Comparison of ENCODE assay signal across 10 cellular contexts in the genomic region with DNA sequence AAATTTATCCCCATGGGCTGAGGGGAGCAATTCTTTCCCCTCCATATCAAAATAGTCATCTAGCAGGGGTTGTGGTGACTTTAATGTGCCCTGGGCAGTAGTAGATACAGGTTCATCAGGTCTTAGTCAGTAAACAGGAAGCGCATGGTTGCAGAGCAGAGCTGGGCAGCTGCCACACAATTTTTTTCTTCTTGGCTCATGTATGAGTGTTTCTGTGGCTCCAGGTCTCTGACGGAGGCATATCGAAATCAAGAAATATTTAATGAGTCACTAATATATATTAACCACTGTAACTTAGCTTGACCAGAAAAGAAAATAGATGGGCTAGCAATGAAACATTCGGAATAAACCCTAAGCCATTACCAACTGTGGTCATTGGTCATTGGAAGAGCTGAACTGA.
DNase-seq lines count a peak whose midpoint lies in the region; TF ChIP-seq lines count a peak whose summit lies in the region.
"Had no signal": no experiment of that assay in that cellular context is flagged by ENCODE, and none has a peak within 500 bp of the region (broad histone marks: within the 10 kb centered on the region; RNA-seq: fewer than 3 reads in every experiment).

No MANE protein-coding gene starts in this region.

- H3K36me3 ChIP-seq in skeletal muscle satellite cell (ENCODE audit: insufficient read depth, low read length) (no peaks in the 10 kb centered on the region), testis (ENCODE audit: low read depth, missing control alignments) (no peaks in the 10 kb centered on the region)
- H3K36me3 ChIP-seq: esophagus muscularis mucosa had no signal

- peaks cover 42% of the 10 kb centered on the region for H3K4me1 ChIP-seq in skeletal muscle satellite cell (ENCODE audit: control insufficient read depth, insufficient read depth, low read length)
- H3K4me1 ChIP-seq in testis = peaks cover 6% of the 10 kb centered on the region

- H3K27me3 ChIP-seq in skeletal muscle satellite cell (ENCODE audit: control insufficient read depth, insufficient read depth, low read length) (no peaks in the 10 kb centered on the region), testis (no peaks in the 10 kb centered on the region)
- H3K27me3 ChIP-seq: esophagus muscularis mucosa had no signal

- DNase-seq in GM03348 (ENCODE audit: low spot score) (peak; percentile 52), T1000 (lab: John Stamatoyannopoulos, UW) (peak; percentile 42), fibroblast of mammary gland (ENCODE audit: low read depth) (peak; percentile 96), iPS-NIHi11 (ENCODE audit: low spot score) (no peak), testis (no peak), NCI-H82 (lab: John Stamatoyannopoulos, UW) (no peak)
- DNase-seq: kidney had no signal

- no peak overlapping the region for H3K4me3 ChIP-seq in fibroblast of mammary gland (ENCODE audit: control insufficient read depth, low read depth, low read length)
- peak overlapping the region; percentile 43 for H3K4me3 ChIP-seq in skeletal muscle satellite cell (ENCODE audit: low read length)
- no peak overlapping the region for H3K4me3 ChIP-seq in testis
- H3K4me3 ChIP-seq: esophagus muscularis mucosa had no signal

- H3K4me2 ChIP-seq in skeletal muscle satellite cell (ENCODE audit: low read length) = peak overlapping the region; percentile 56
- H3K4me2 ChIP-seq: KMS-11 had no signal

- no peak overlapping the region for H3K9ac ChIP-seq in skeletal muscle satellite cell (ENCODE audit: low read depth, low read length)
- H3K9ac ChIP-seq: KMS-11 had no signal

- no peak for TF ChIP-seq CTCF in fibroblast of mammary gland (conservative IDR thresholded peaks at IDR 0.05; ENCODE audit: control insufficient read depth, insufficient read depth, low read depth, low read length)
- TF ChIP-seq CTCF in testis (IDR thresholded peaks at IDR 0.05) = no peak

- WGBS in testis, 2 donors = 83 to 94% methylated on average over 4 of the region's 4 CpGs

- H3K9me3 ChIP-seq in skeletal muscle satellite cell (replicated peaks; ENCODE audit: low read length) (no peaks in the 10 kb centered on the region), testis (no peaks in the 10 kb centered on the region)
- H3K9me3 ChIP-seq: esophagus muscularis mucosa had no signal

- no peak for TF ChIP-seq POLR2A in testis (IDR thresholded peaks at IDR 0.05)

- no peak overlapping the region for H3K27ac ChIP-seq in testis
- H3K27ac ChIP-seq: esophagus muscularis mucosa, KMS-11 had no signal

- intact Hi-C loops in testis (cut with DNase I; ENCODE audit: low total_unique reads) = no loop called here

Comparison
In these comparisons a context has a peak if more than half of its experiments do, and no peak if none do; other contexts are left out.
1. DNase-seq: peak in GM03348 (single experiment), T1000 (single experiment) and fibroblast of mammary gland (single experiment); none in iPS-NIHi11 (single experiment), testis (single experiment) and NCI-H82 (single experiment).